Comparison of ENCODE assay signal across 10 cellular contexts in the genomic region with DNA sequence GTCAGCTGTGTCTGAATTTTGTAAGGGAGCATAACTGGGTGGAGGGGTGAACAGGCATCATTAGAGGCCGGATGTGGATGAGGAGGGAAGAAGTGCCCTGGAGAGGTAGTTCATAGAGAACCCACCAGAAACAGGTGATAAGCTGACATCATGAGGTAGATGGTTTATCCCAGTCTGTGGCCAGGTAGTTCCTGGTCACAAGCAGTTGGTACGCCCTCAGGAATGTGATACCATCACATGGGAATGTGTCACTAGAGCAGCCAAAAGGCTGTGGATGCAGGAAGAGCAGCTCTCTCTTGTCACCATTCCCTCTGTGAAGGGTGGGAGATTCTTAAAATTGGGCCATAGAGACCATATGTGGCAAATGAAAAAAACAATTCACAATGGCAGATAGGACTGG. TPM values are rescaled to one million over a fixed set of nuclear protein-coding genes. Genes with fewer than 3 reads are reported as not detected.
A peak's percentile ranks its signal among the peaks of the same experiment; 100 is the strongest.
DNase-seq lines count a peak whose midpoint lies in the region; ATAC-seq, FAIRE-seq and TF ChIP-seq lines count a peak whose summit lies in the region.
"Had no signal": no experiment of that assay in that cellular context is flagged by ENCODE, and none has a peak within 500 bp of the region (broad histone marks: within the 10 kb centered on the region; RNA-seq: fewer than 3 reads in every experiment).

No MANE protein-coding gene starts in this region.

- no peak for FAIRE-seq in GM12878 (lab: Jason Lieb, UNC)

- dilution Hi-C loops in IMR-90 (cut with HindIII; ENCODE audit: low sequenced_read_pairs, unreplicated experiment), result no loop called here

- peak overlapping the region; percentile 60; the same call in 1 of the 2 replicates for H2AK5ac ChIP-seq in IMR-90 (ENCODE audit: low read depth, low read length)

- peaks cover 88% of the 10 kb centered on the region for H3K4me1 ChIP-seq in CD4-positive, CD25-positive, alpha-beta regulatory T cell (ENCODE audit: control insufficient read depth, insufficient read depth, low read length, poor library complexity, severe bottlenecking)
- H3K4me1 ChIP-seq in IMR-90 (ENCODE audit: control insufficient read depth, insufficient read depth, low read length) (peaks cover 15% of the 10 kb centered on the region), GM12878 (ENCODE audit: control insufficient read depth, insufficient read depth, low read length) (peaks cover 53% of the 10 kb centered on the region)
- H3K4me1 ChIP-seq in naive thymus-derived CD4-positive, alpha-beta T cell (ENCODE audit: control insufficient read depth in 2 of 2, insufficient read depth in 2 of 2, low read length in 2 of 2), result peaks cover 76 to 86% of the 10 kb centered on the region in 2 donors

- H3K27me3 Mint-ChIP-seq in CD4-positive, CD25-positive, alpha-beta regulatory T cell, result no peaks in the 10 kb centered on the region
- H3K27me3 Mint-ChIP-seq in naive thymus-derived CD4-positive, alpha-beta T cell, result no peaks in the 10 kb centered on the region

- no peak overlapping the region for H2BK120ac ChIP-seq in IMR-90 (ENCODE audit: low read depth, low read length)

- H2AFZ ChIP-seq in IMR-90 (replicated peaks; ENCODE audit: low read length, poor library complexity), result no peak overlapping the region
- no peak overlapping the region for H2AFZ ChIP-seq in GM12878 (ENCODE audit: control insufficient read depth, low read depth, low read length)

- peak overlapping the region; percentile 13 to 93 (median 83) for H3K27ac Mint-ChIP-seq in CD4-positive, CD25-positive, alpha-beta regulatory T cell
- H3K27ac Mint-ChIP-seq in naive thymus-derived CD4-positive, alpha-beta T cell, result peak overlapping the region; percentile 46 to 95 (median 91)

- POLR2A ChIA-PET in IMR-90 (lab: Charles Lee; ENCODE audit: unreplicated experiment), result no interaction called here
- POLR2A ChIA-PET in GM12878 (lab: Charles Lee), result interaction anchor here (1.5 to 5.1 kb wide), 3 partner anchors 9 to 33 kb away, joined by 4 to 26 read pairs (median 7); no protein-coding TSS in a partner anchor
- POLR2A ChIA-PET in naive thymus-derived CD4-positive, alpha-beta T cell (lab: Charles Lee), result interaction anchor here (1.0 to 1.4 kb wide), 2 partner anchors 9 to 10 kb away, joined by 3 read pairs; no protein-coding TSS in a partner anchor

- H4K91ac ChIP-seq in IMR-90 (ENCODE audit: insufficient read depth, low read depth, low read length), result no peak overlapping the region

- H4K5ac ChIP-seq in IMR-90 (ENCODE audit: low read depth, low read length), result no peak overlapping the region

- no peak overlapping the region for H3K9ac ChIP-seq in IMR-90 (ENCODE audit: low read depth, low read length)
- H3K9ac ChIP-seq in GM12878 (ENCODE audit: control insufficient read depth, insufficient read depth, low read length), result no peak overlapping the region

- no peak overlapping the region for H3K18ac ChIP-seq in IMR-90 (ENCODE audit: low read depth, low read length)

- peaks cover 25% of the 10 kb centered on the region for H3K36me3 Mint-ChIP-seq in CD4-positive, CD25-positive, alpha-beta regulatory T cell
- peaks cover 4 to 23% (median 17%) of the 10 kb centered on the region in 5 donors for H3K36me3 Mint-ChIP-seq in naive thymus-derived CD4-positive, alpha-beta T cell

- H3K79me2 ChIP-seq in GM12878 (ENCODE audit: control insufficient read depth, insufficient read depth, low read length), result peaks cover 80% of the 10 kb centered on the region

- TF ChIP-seq POLR2A in IMR-90 (IDR thresholded peaks at IDR 0.05; ENCODE audit: low read depth, low read length) (no peak), GM12878 (IDR thresholded peaks at IDR 0.05; ENCODE audit: low read depth, low read length) (no peak)

- no peak for TF ChIP-seq RAD21 in IMR-90 (IDR thresholded peaks at IDR 0.05; ENCODE audit: low read length)
- no peak for TF ChIP-seq RAD21 in GM12878 (IDR thresholded peaks at IDR 0.05; ENCODE audit: insufficient read depth, low read depth, low read length)

- WGBS in IMR-90 (ENCODE audit: extremely low coverage in 2 of 2, insufficient read length in 1 of 2), 2 experiments, result 60% methylated on average over 1 of the region's 2 CpGs; no CpG with 5 or more reads in 1 of the 2 experiments
- 66% methylated on average over 2 of the region's 2 CpGs for WGBS in GM12878 (ENCODE audit: insufficient coverage, insufficient replicate concordance, low lambda C conversion rate, missing lambda C conversion rate)

- peaks cover 0 to 6% of the 10 kb centered on the region in 2 experiments; a peak in 2 of 4 replicates for H3K79me1 ChIP-seq in IMR-90 (ENCODE audit: low read depth in 1 of 2, low read length in 2 of 2)

- no peak overlapping the region for H2BK15ac ChIP-seq in IMR-90 (ENCODE audit: low read depth, low read length)

- H3K14ac ChIP-seq in IMR-90 (replicated peaks; ENCODE audit: low read depth, low read length), result 0 out of 2 replicates have a peak overlapping the region, but pooled peaks have one; percentile 30

- peaks cover 37 to 100% (median 71%) of the 10 kb centered on the region in 4 donors for H3K4me1 Mint-ChIP-seq in CD4-positive, CD25-positive, alpha-beta regulatory T cell
- peaks cover 51 to 98% (median 83%) of the 10 kb centered on the region in 7 donors for H3K4me1 Mint-ChIP-seq in naive thymus-derived CD4-positive, alpha-beta T cell

- H3K4ac ChIP-seq in IMR-90 (ENCODE audit: low read depth, low read length), result no peak overlapping the region

- CTCF ChIA-PET in IMR-90 (lab: Yijun Ruan, JAX) (interaction anchor here (0.7 to 1.1 kb wide), 2 partner anchors 31 to 95 kb away, joined by 3 read pairs; no protein-coding TSS in a partner anchor), GM12878 (lab: Yijun Ruan, JAX) (interaction anchor here (0.8 to 4.4 kb wide), 6 partner anchors 8 to 33 kb away, joined by 5 to 26 read pairs (median 8); no protein-coding TSS in a partner anchor)
- CTCF ChIA-PET in naive thymus-derived CD4-positive, alpha-beta T cell (lab: Charles Lee), result no interaction called here

- RAD21 ChIA-PET in GM12878 (lab: Charles Lee; ENCODE audit: unreplicated experiment), result interaction anchor here (1.0 to 9.6 kb wide), 7 partner anchors 9 to 93 kb away, joined by 3 to 109 read pairs (median 7); a partner anchor contains a TSS

- H3K4me3 ChIP-seq in CD4-positive, CD25-positive, alpha-beta regulatory T cell (ENCODE audit: low read depth, low read length), result peak overlapping the region; percentile 38
- H3K4me3 ChIP-seq in IMR-90 (ENCODE audit: insufficient read depth, low read depth, low read length) (no peak overlapping the region), GM12878 (no peak overlapping the region; the same call in 1 of the 2 replicates)
- H3K4me3 ChIP-seq in naive thymus-derived CD4-positive, alpha-beta T cell (ENCODE audit: low read length), result peak overlapping the region; percentile 19

- no peaks in the 10 kb centered on the region for H3K27me3 ChIP-seq in CD4-positive, CD25-positive, alpha-beta regulatory T cell (ENCODE audit: control insufficient read depth, insufficient read depth, low read length)
- H3K27me3 ChIP-seq in IMR-90 (ENCODE audit: control insufficient read depth, insufficient read depth, low read length), result no peaks in the 10 kb centered on the region
- H3K27me3 ChIP-seq in GM12878 (replicated peaks in 1 of 2; ENCODE audit: control insufficient read depth in 2 of 2, insufficient read depth in 2 of 2, low read length in 1 of 2), result no peaks in the 10 kb centered on the region
- H3K27me3 ChIP-seq in naive thymus-derived CD4-positive, alpha-beta T cell (ENCODE audit: control insufficient read depth in 2 of 2, insufficient read depth in 2 of 2, low read length in 2 of 2), result no peaks in the 10 kb centered on the region

- BruUV-seq in IMR-90 (replicated peaks; lab: Mats Ljungman, UMichigan) (no TSS peak), GM12878 (replicated peaks; lab: Mats Ljungman, UMichigan) (no TSS peak)

- H2AK9ac ChIP-seq in IMR-90 (replicated peaks; ENCODE audit: low read depth, low read length, poor library complexity), result no peak overlapping the region

- peak overlapping the region; percentile 39 for H3K27ac ChIP-seq in CD4-positive, CD25-positive, alpha-beta regulatory T cell (ENCODE audit: insufficient read depth, low read length, poor library complexity, severe bottlenecking)
- H3K27ac ChIP-seq in IMR-90 (ENCODE audit: insufficient read depth, low read length), result peak overlapping the region; percentile 3
- peak overlapping the region; percentile 77 for H3K27ac ChIP-seq in GM12878 (ENCODE audit: control insufficient read depth, insufficient read depth)
- peak overlapping the region; percentile 42 for H3K27ac ChIP-seq in naive thymus-derived CD4-positive, alpha-beta T cell (ENCODE audit: low read depth, low read length)
- H3K27ac ChIP-seq: RWPE1 had no signal

- in situ Hi-C loops in IMR-90 (cut with MboI; ENCODE audit: low sequenced_read_pairs), result no loop called here
- in situ Hi-C loops in GM12878 (cut with MboI), result no loop called here

- TF ChIP-seq CTCF in IMR-90 (conservative IDR thresholded peaks at IDR 0.05; ENCODE audit: low read depth, low read length) (no peak), GM12878 (IDR thresholded peaks at IDR 0.05 in 2 of 3, conservative IDR thresholded peaks at IDR 0.05 in 1 of 3; ENCODE audit: control insufficient read depth in 2 of 3, extremely low read depth in 1 of 3, insufficient read depth in 1 of 3, low read depth in 3 of 3, low read length in 3 of 3) (no peak)

- no peaks in the 10 kb centered on the region for H3K36me3 ChIP-seq in CD4-positive, CD25-positive, alpha-beta regulatory T cell (ENCODE audit: control insufficient read depth, insufficient read depth, low read length)
- H3K36me3 ChIP-seq in IMR-90 (ENCODE audit: control insufficient read depth, insufficient read depth, low read length) (no peaks in the 10 kb centered on the region), GM12878 (ENCODE audit: control insufficient read depth in 2 of 2, insufficient read depth in 2 of 2, low read length in 1 of 2) (peaks cover 0 to 1% of the 10 kb centered on the region in 2 experiments; a peak in 3 of 4 replicates)
- H3K36me3 ChIP-seq in naive thymus-derived CD4-positive, alpha-beta T cell (ENCODE audit: control insufficient read depth in 2 of 3, insufficient read depth in 3 of 3, low read length in 3 of 3), result no peaks in the 10 kb centered on the region

- DNase-seq in CD4-positive, CD25-positive, alpha-beta regulatory T cell, result no peak
- DNase-seq in IMR-90 (no peak), GM12878 (ENCODE audit: low read depth, low spot score) (no peak), NCI-H345 (lab: John Stamatoyannopoulos, UW) (no peak), NCI-H2081 (lab: John Stamatoyannopoulos, UW) (no peak), AG20443 (ENCODE audit: low spot score) (no peak)
- no peak for DNase-seq in naive thymus-derived CD4-positive, alpha-beta T cell
- DNase-seq: cerebellar nuclear complex had no signal

- SMC1A ChIA-PET in GM12878 (lab: Charles Lee; ENCODE audit: uncharacterized antibody, unreplicated experiment), result interaction anchor here (0.9 to 9.0 kb wide), 8 partner anchors 8 to 87 kb away, joined by 3 to 112 read pairs (median 16); a partner anchor contains a TSS

- no peak overlapping the region for H2BK5ac ChIP-seq in IMR-90 (ENCODE audit: low read depth, low read length, poor library complexity, severe bottlenecking)

- H4K8ac ChIP-seq in IMR-90 (ENCODE audit: low read depth in 2 of 2, low read length in 2 of 2), result no peak overlapping the region; a peak in 1 of 4 replicates

- H3K56ac ChIP-seq in IMR-90 (ENCODE audit: extremely low read depth, insufficient read depth, low read length), result no peak overlapping the region

- no peaks in the 10 kb centered on the region for H3K9me3 ChIP-seq in CD4-positive, CD25-positive, alpha-beta regulatory T cell (ENCODE audit: control insufficient read depth in 2 of 2, low read length in 2 of 2)
- H3K9me3 ChIP-seq in IMR-90 (ENCODE audit: control insufficient read depth, insufficient read depth, low read length), result no peaks in the 10 kb centered on the region
- no peaks in the 10 kb centered on the region for H3K9me3 ChIP-seq in GM12878 (replicated peaks; ENCODE audit: control insufficient read depth, insufficient read depth, low read length)
- H3K9me3 ChIP-seq in naive thymus-derived CD4-positive, alpha-beta T cell (ENCODE audit: control insufficient read depth in 2 of 3, low read length in 3 of 3), result no peaks in the 10 kb centered on the region

- no peak for TF ChIP-seq EP300 in GM12878 (IDR thresholded peaks at IDR 0.05; ENCODE audit: borderline replicate concordance in 1 of 2, control insufficient read depth in 1 of 2, low read depth in 2 of 2, low read length in 2 of 2)

- H4K20me1 ChIP-seq in IMR-90 (ENCODE audit: insufficient read depth, low read length) (peaks cover 87% of the 10 kb centered on the region), GM12878 (ENCODE audit: control insufficient read depth, insufficient read depth) (no peaks in the 10 kb centered on the region; the same call in none of the 2 replicates)

- intact Hi-C loops in IMR-90 (cut with micrococcal nuclease), result no loop called here
- intact Hi-C loops in GM12878 (cut with micrococcal nuclease; ENCODE audit: unreplicated experiment), result no loop called here
- intact Hi-C loops in naive thymus-derived CD4-positive, alpha-beta T cell (cut with micrococcal nuclease), result loop anchor here in 1 of 2 donors (2.0 kb wide), 1 partner anchor 17 kb away; no protein-coding TSS in a partner anchor

- peak overlapping the region in 3 of 4 donors; percentile 49 to 80 (median 69) for H3K4me3 Mint-ChIP-seq in CD4-positive, CD25-positive, alpha-beta regulatory T cell
- peak overlapping the region; percentile 40 to 76 (median 62) for H3K4me3 Mint-ChIP-seq in naive thymus-derived CD4-positive, alpha-beta T cell

- H3K23ac ChIP-seq in IMR-90 (ENCODE audit: low read depth, low read length), result no peak overlapping the region

- no peaks in the 10 kb centered on the region for H3K9me3 Mint-ChIP-seq in CD4-positive, CD25-positive, alpha-beta regulatory T cell
- no peaks in the 10 kb centered on the region for H3K9me3 Mint-ChIP-seq in naive thymus-derived CD4-positive, alpha-beta T cell

- no peak for ATAC-seq in CD4-positive, CD25-positive, alpha-beta regulatory T cell (ENCODE audit: low read depth in 2 of 2)
- ATAC-seq in IMR-90 (ENCODE audit: low read depth) (no peak), GM12878 (no peak), GM18868 (IDR thresholded peaks at IDR 0.05; ENCODE audit: unreplicated experiment) (no peak)
- ATAC-seq in naive thymus-derived CD4-positive, alpha-beta T cell, result no peak

- H2BK20ac ChIP-seq in IMR-90 (ENCODE audit: low read depth, low read length), result no peak overlapping the region

- peaks cover 22% of the 10 kb centered on the region for H3K9me1 ChIP-seq in IMR-90 (ENCODE audit: insufficient read depth, low read length)

- H3K4me2 ChIP-seq in IMR-90 (ENCODE audit: low read depth, low read length), result no peak overlapping the region
- H3K4me2 ChIP-seq in GM12878 (ENCODE audit: control insufficient read depth, insufficient read depth), result peak overlapping the region; percentile 70

RNA-seq across cellular contexts. Expression of a gene that starts 21.9 kb away (rescaled TPM):
- 339 TPM for total RNA-seq in CD4-positive, CD25-positive, alpha-beta regulatory T cell
- 100 to 1,000 TPM; 382 to 527 (median 469) TPM for polyA plus RNA-seq in CD4-positive, CD25-positive, alpha-beta regulatory T cell
- total RNA-seq in IMR-90 (2012; rRNA removed) (580 and 619 TPM in 2 replicates), GM12878 (2014; rRNA removed) (279 and 294 TPM in 2 replicates), GM12878 (2014; rRNA removed; fragmentation: Illumina TruSeq; extraction: Trizol) (206 and 211 TPM in 2 replicates), GM12878 (2021) (315 and 317 TPM in 2 replicates)
- polyA plus RNA-seq in IMR-90 (2012; rRNA removed) (422 TPM in 2 replicates), GM12878 (2011; rRNA removed) (202 and 343 TPM in 2 replicates), GM12878 (2014; fragmentation: Illumina TruSeq; extraction: Trizol) (432 and 447 TPM in 2 replicates), GM12878 (2014; fragmentation: Nextera tagmentation; extraction: Ambion mirVana) (100 to 1,000 TPM in 1 of 2 experiments, 10 to 100 TPM in 1; 93.8 to 104 TPM), GM12878 (2014; rRNA removed) (232 and 241 TPM in 2 replicates), GM12878 (2016; fragmentation: Nextera tagmentation; extraction: Ambion mirVana) (100 to 1,000 TPM; 267 to 272 TPM)
- 175 and 199 TPM in 2 replicates for polyA plus RNA-seq in IMR-90 (2012; cell fraction: cytosol; rRNA removed)
- 152 and 305 TPM in 2 replicates for polyA plus RNA-seq in IMR-90 (2012; cell fraction: nucleus; rRNA removed; ENCODE audit: low replicate concordance)
- 67.4 and 69.4 TPM in 2 replicates for total RNA-seq in GM12878 (2013; cell fraction: nucleolus; rRNA removed)
- 183 TPM for polyA plus RNA-seq in GM12878 (2011; ENCODE audit: low read depth)
- 285 and 339 TPM in 2 replicates for polyA plus RNA-seq in GM12878 (2011; cell fraction: cytosol; rRNA removed)
- polyA plus RNA-seq in GM12878 (2011; cell fraction: nucleus; rRNA removed), result 202 and 358 TPM in 2 replicates
- 215 and 225 TPM in 2 replicates for polyA plus RNA-seq in GM12878 (2012)
- polyA minus RNA-seq in GM12878 (2011; rRNA and poly(A)+ RNA removed), result 303 and 349 TPM in 2 replicates
- 122 and 136 TPM in 2 replicates for polyA minus RNA-seq in GM12878 (2011; cell fraction: cytosol; rRNA and poly(A)+ RNA removed)
- 53.2 and 119 TPM in 2 replicates for polyA minus RNA-seq in GM12878 (2011; cell fraction: nucleus; rRNA and poly(A)+ RNA removed)
- total RNA-seq in naive thymus-derived CD4-positive, alpha-beta T cell, result 100 to 1,000 TPM; 267 to 635 (median 274) TPM
- polyA plus RNA-seq in naive thymus-derived CD4-positive, alpha-beta T cell, result 100 to 1,000 TPM; 485 to 550 TPM

Comparison
In these comparisons a context has a peak if more than half of its experiments do, and no peak if none do; other contexts are left out.
1. H3K27ac ChIP-seq: peak in every context shown above with its lines; median percentile 77 in GM12878; 42 in naive thymus-derived CD4-positive, alpha-beta T cell; 39 in CD4-positive, CD25-positive, alpha-beta regulatory T cell; 3 in IMR-90.
2. H3K4me3 ChIP-seq: peak in CD4-positive, CD25-positive, alpha-beta regulatory T cell (single experiment) and naive thymus-derived CD4-positive, alpha-beta T cell (single experiment); none in IMR-90 (single experiment) and GM12878 (single experiment).